Comparison of ENCODE assay signal across 20 cellular contexts in the genomic region with DNA sequence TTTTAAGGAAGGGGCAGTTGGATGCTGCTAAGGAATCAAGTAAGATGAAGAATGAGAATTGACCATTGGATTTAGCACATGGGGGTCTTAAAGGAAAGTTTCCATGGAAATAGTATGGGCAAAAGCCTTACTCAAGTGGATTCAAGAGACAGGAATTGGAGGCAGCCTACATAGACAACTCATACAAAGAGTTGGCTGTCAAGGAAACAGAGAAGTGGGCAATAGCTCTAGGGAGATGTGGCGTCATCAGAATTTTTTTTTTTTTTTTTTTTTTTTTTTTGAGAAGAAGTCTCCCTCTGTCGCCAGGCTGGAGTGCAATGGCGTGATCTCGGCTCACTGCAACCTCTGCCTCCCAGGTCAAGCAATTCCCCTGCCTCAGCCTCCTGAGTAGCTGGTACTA. TPM values are rescaled to one million over a fixed set of nuclear protein-coding genes. Genes with fewer than 3 reads are reported as not detected.
DNase-seq lines count a peak whose midpoint lies in the region; ATAC-seq and TF ChIP-seq lines count a peak whose summit lies in the region.
"Had no signal": no experiment of that assay in that cellular context is flagged by ENCODE, and none has a peak within 500 bp of the region (broad histone marks: within the 10 kb centered on the region; RNA-seq: fewer than 3 reads in every experiment).

No MANE protein-coding gene starts in this region.

- no peaks in the 10 kb centered on the region for H3F3A ChIP-seq in PC-3 (ENCODE audit: low read length, unreplicated experiment)

- CTCF ChIA-PET in PC-3 (lab: Charles Lee), result no interaction called here

- H3K4me3 Mint-ChIP-seq in activated naive CD4-positive, alpha-beta T cell treated with anti-CD3 and anti-CD28 coated beads, Interleukin-2, amount 50 U/mL, for 24 hours, result no peak overlapping the region
- H3K4me3 Mint-ChIP-seq in dendritic cell treated with granulocyte-macrophage colony-stimulating factor and Interleukin-4, amounts not matched to agents 40 ng/mL and 50 ng/mL, for 4 days, result no peak overlapping the region
- H3K4me3 Mint-ChIP-seq in stimulated activated naive B cell treated with anti-CD40 and anti-IgM and Interleukin-4, amounts not matched to agents 10 μg/mL and 1 μg/mL and 100 μg/mL, for 72 hours, result no peak overlapping the region
- H3K4me3 Mint-ChIP-seq: activated T-cell treated with anti-CD3 and anti-CD28 coated beads, Interleukin-2, amount 50 U/mL, for 24 hours had no signal

- H3K4me3 ChIP-seq in PC-3 (ENCODE audit: low read length), result no peak overlapping the region
- H3K4me3 ChIP-seq: colonic mucosa, K562, sigmoid colon, stomach, tibial artery had no signal

- H3K27me3 ChIP-seq in PC-3 (ENCODE audit: low read length), result no peaks in the 10 kb centered on the region
- H3K27me3 ChIP-seq: colonic mucosa, sigmoid colon, stomach, tibial artery had no signal

- H3K9me3 ChIP-seq in PC-3 (ENCODE audit: low read length), result no peaks in the 10 kb centered on the region
- H3K9me3 ChIP-seq: colonic mucosa, sigmoid colon, stomach, tibial artery had no signal

- H3K36me3 ChIP-seq in PC-3 (ENCODE audit: low read depth, low read length), result no peaks in the 10 kb centered on the region
- H3K36me3 ChIP-seq: colonic mucosa, sigmoid colon, stomach, tibial artery had no signal

- peaks cover 44% of the 10 kb centered on the region for H3K4me1 ChIP-seq in PC-3 (ENCODE audit: insufficient read depth, low read length)

- H3K9me3 Mint-ChIP-seq in activated naive CD4-positive, alpha-beta T cell treated with anti-CD3 and anti-CD28 coated beads, Interleukin-2, amount 50 U/mL, for 24 hours, result no peaks in the 10 kb centered on the region
- no peaks in the 10 kb centered on the region for H3K9me3 Mint-ChIP-seq in dendritic cell treated with granulocyte-macrophage colony-stimulating factor and Interleukin-4, amounts not matched to agents 40 ng/mL and 50 ng/mL, for 4 days
- H3K9me3 Mint-ChIP-seq in stimulated activated naive B cell treated with anti-CD40 and anti-IgM and Interleukin-4, amounts not matched to agents 10 μg/mL and 1 μg/mL and 100 μg/mL, for 72 hours, result no peaks in the 10 kb centered on the region
- H3K9me3 Mint-ChIP-seq: activated T-cell treated with anti-CD3 and anti-CD28 coated beads, Interleukin-2, amount 50 U/mL, for 24 hours had no signal

- POLR2A ChIA-PET in PC-3 (lab: Charles Lee; ENCODE audit: unreplicated experiment), result no interaction called here

- no peak overlapping the region for H2AFZ ChIP-seq in PC-3 (ENCODE audit: low read length)

- BruUV-seq in PC-3 (replicated peaks; lab: Mats Ljungman, UMichigan), result no TSS peak

- H3K9me2 ChIP-seq in PC-3 (replicated peaks; ENCODE audit: low read length), result no peaks in the 10 kb centered on the region

- no peak for ATAC-seq in PC-3
- peak; percentile 39 to 57 for ATAC-seq in stimulated activated naive B cell treated with anti-CD40 and anti-IgM and Interleukin-4, amounts not matched to agents 10 μg/mL and 1 μg/mL and 100 μg/mL, for 72 hours (replicated peaks)
- ATAC-seq in GM19452 (IDR thresholded peaks at IDR 0.05; ENCODE audit: unreplicated experiment), result no peak
- ATAC-seq: K562 had no signal

- H3K27ac Mint-ChIP-seq in activated naive CD4-positive, alpha-beta T cell treated with anti-CD3 and anti-CD28 coated beads, Interleukin-2, amount 50 U/mL, for 24 hours, result peak overlapping the region; percentile 79
- H3K27ac Mint-ChIP-seq in dendritic cell treated with granulocyte-macrophage colony-stimulating factor and Interleukin-4, amounts not matched to agents 40 ng/mL and 50 ng/mL, for 4 days, result peak overlapping the region; percentile 71
- H3K27ac Mint-ChIP-seq in stimulated activated naive B cell treated with anti-CD40 and anti-IgM and Interleukin-4, amounts not matched to agents 10 μg/mL and 1 μg/mL and 100 μg/mL, for 72 hours, result peak overlapping the region; percentile 39
- H3K27ac Mint-ChIP-seq: activated T-cell treated with anti-CD3 and anti-CD28 coated beads, Interleukin-2, amount 50 U/mL, for 24 hours had no signal

- DNase-seq in activated naive CD4-positive, alpha-beta T cell (lab: John Stamatoyannopoulos, UW), result no peak
- no peak for DNase-seq in PC-3
- no peak for DNase-seq in stimulated activated naive B cell treated with anti-CD40 and anti-IgM and Interleukin-4, amounts not matched to agents 10 μg/mL and 1 μg/mL and 100 μg/mL, for 72 hours
- no peak for DNase-seq in stimulated activated CD4-positive, alpha-beta T cell treated with anti-CD3 and anti-CD28 coated beads, Interleukin-2, amount 100 ng/mL, for 48 hours
- DNase-seq in stimulated activated naive CD4-positive, alpha-beta T cell (lab: John Stamatoyannopoulos, UW), result no peak
- DNase-seq: activated naive CD4-positive, alpha-beta T cell treated with anti-CD3 and anti-CD28 coated beads, Interleukin-2, amount 50 U/mL, for 16 hours; activated T-cell treated with anti-CD3 and anti-CD28 coated beads, Interleukin-2, amount 50 U/mL, for 24 hours; colonic mucosa; MM.1S; NCI-H1694; NCI-H526; SHP77; sigmoid colon; stomach; tibial artery had no signal

- no peak overlapping the region for H3K9ac ChIP-seq in PC-3 (ENCODE audit: low read length)

- H4K20me1 ChIP-seq in PC-3 (ENCODE audit: low read length), result no peaks in the 10 kb centered on the region

- H3K27ac ChIP-seq in PC-3 (ENCODE audit: low read length), result peak overlapping the region; percentile 20; the same call in 1 of the 2 replicates
- H3K27ac ChIP-seq: C4-2B, sigmoid colon, tibial artery had no signal

- no peaks in the 10 kb centered on the region for H3K27me3 Mint-ChIP-seq in activated naive CD4-positive, alpha-beta T cell treated with anti-CD3 and anti-CD28 coated beads, Interleukin-2, amount 50 U/mL, for 24 hours
- H3K27me3 Mint-ChIP-seq in dendritic cell treated with granulocyte-macrophage colony-stimulating factor and Interleukin-4, amounts not matched to agents 40 ng/mL and 50 ng/mL, for 4 days, result no peaks in the 10 kb centered on the region
- no peaks in the 10 kb centered on the region for H3K27me3 Mint-ChIP-seq in stimulated activated naive B cell treated with anti-CD40 and anti-IgM and Interleukin-4, amounts not matched to agents 10 μg/mL and 1 μg/mL and 100 μg/mL, for 72 hours
- H3K27me3 Mint-ChIP-seq: activated T-cell treated with anti-CD3 and anti-CD28 coated beads, Interleukin-2, amount 50 U/mL, for 24 hours had no signal

- no peaks in the 10 kb centered on the region for H3K79me2 ChIP-seq in PC-3 (ENCODE audit: low read length)

- intact Hi-C loops in PC-3 (cut with micrococcal nuclease), result loop anchor here (2.0 to 10.0 kb wide), 3 partner anchors 13 to 293 kb away; no protein-coding TSS in a partner anchor
- intact Hi-C loops in dendritic cell treated with granulocyte-macrophage colony-stimulating factor and Interleukin-4, amounts not matched to agents 40 ng/mL and 50 ng/mL, for 4 days (cut with micrococcal nuclease), result no loop called here

- no peak for TF ChIP-seq CTCF in PC-3 (conservative IDR thresholded peaks at IDR 0.05; ENCODE audit: low read depth, low read length)

- no peak overlapping the region for H3K4me2 ChIP-seq in PC-3 (ENCODE audit: low read length)

- no peaks in the 10 kb centered on the region for H3K36me3 Mint-ChIP-seq in activated naive CD4-positive, alpha-beta T cell treated with anti-CD3 and anti-CD28 coated beads, Interleukin-2, amount 50 U/mL, for 24 hours
- H3K36me3 Mint-ChIP-seq in dendritic cell treated with granulocyte-macrophage colony-stimulating factor and Interleukin-4, amounts not matched to agents 40 ng/mL and 50 ng/mL, for 4 days (ENCODE audit: low read depth), result no peaks in the 10 kb centered on the region
- peaks cover 0 to 2% of the 10 kb centered on the region in 2 donors for H3K36me3 Mint-ChIP-seq in stimulated activated naive B cell treated with anti-CD40 and anti-IgM and Interleukin-4, amounts not matched to agents 10 μg/mL and 1 μg/mL and 100 μg/mL, for 72 hours

- H3K4me1 Mint-ChIP-seq in activated naive CD4-positive, alpha-beta T cell treated with anti-CD3 and anti-CD28 coated beads, Interleukin-2, amount 50 U/mL, for 24 hours, result peaks cover 53% of the 10 kb centered on the region
- peaks cover 36% of the 10 kb centered on the region for H3K4me1 Mint-ChIP-seq in dendritic cell treated with granulocyte-macrophage colony-stimulating factor and Interleukin-4, amounts not matched to agents 40 ng/mL and 50 ng/mL, for 4 days (ENCODE audit: low read depth)
- peaks cover 24 to 38% of the 10 kb centered on the region in 2 donors for H3K4me1 Mint-ChIP-seq in stimulated activated naive B cell treated with anti-CD40 and anti-IgM and Interleukin-4, amounts not matched to agents 10 μg/mL and 1 μg/mL and 100 μg/mL, for 72 hours

RNA-seq across cellular contexts. Expression of a gene that starts 11.5 kb away (rescaled TPM):
- total RNA-seq in PC-3 (2014; rRNA removed), result 58.9 and 59.0 TPM in 2 replicates

RNA-seq across cellular contexts. Expression of a gene that starts 16.2 kb away (rescaled TPM):
- 2.8 and 3.5 TPM in 2 replicates for total RNA-seq in PC-3 (2014; rRNA removed)

Comparison
In these comparisons a context has a peak if more than half of its experiments do, and no peak if none do; other contexts are left out.
1. ATAC-seq: peak in stimulated activated naive B cell treated with anti-CD40 and anti-IgM and Interleukin-4, amounts not matched to agents 10 μg/mL and 1 μg/mL and 100 μg/mL, for 72 hours (2 of 2); none in PC-3 (single experiment) and GM19452 (single experiment).
2. Peak in every context shown above with its lines, with median percentiles within 50 percentile points of each other: H3K27ac Mint-ChIP-seq.